1 cellular context compared by ENCODE assay signal in genomic region chr10:124362572-124362971, GRCh38.
A peak's percentile ranks its signal among the peaks of the same experiment; 100 is the strongest.
TF ChIP-seq lines count a peak whose summit lies in the region.

No MANE protein-coding gene starts in this region.

TF ChIP-seq in H1, 55 proteins besides CTCF, POLR2A, EP300 and RAD21:
- TF ChIP-seq TCF12 (IDR thresholded peaks at IDR 0.05; ENCODE audit: low read depth, low read length) (0 out of 2 replicates have a peak, but pooled peaks have one; percentile 19), HDAC6 (IDR thresholded peaks at IDR 0.05; ENCODE audit: low read depth, low read length) (no peak), NRF1 (IDR thresholded peaks at IDR 0.05; ENCODE audit: low read depth, low read length) (no peak), CBX8 (IDR thresholded peaks at IDR 0.05; ENCODE audit: borderline replicate concordance, low read depth, low read length) (no peak), BCL11A (IDR thresholded peaks at IDR 0.05; ENCODE audit: low read depth in 2 of 2, low read length in 2 of 2) (no peak), BACH1 (IDR thresholded peaks at IDR 0.05; ENCODE audit: low read length) (no peak), GABPA (IDR thresholded peaks at IDR 0.05; ENCODE audit: borderline replicate concordance, insufficient read depth, low read length) (no peak), CEBPB (IDR thresholded peaks at IDR 0.05; ENCODE audit: low read depth, low read length) (peak; percentile 81; the same call in 1 of the 2 replicates), KDM5A (IDR thresholded peaks at IDR 0.05; ENCODE audit: low read length) (no peak), FOSL1 (IDR thresholded peaks at IDR 0.05; ENCODE audit: insufficient read depth, low read depth, low read length) (no peak), ATF3 (IDR thresholded peaks at IDR 0.05; ENCODE audit: insufficient read depth, low read depth, low read length) (no peak), SUZ12 (IDR thresholded peaks at IDR 0.05; ENCODE audit: low read length) (no peak), EZH2 (IDR thresholded peaks at IDR 0.05; ENCODE audit: low read depth, low read length, severe bottlenecking) (no peak), SP1 (IDR thresholded peaks at IDR 0.05; ENCODE audit: low read depth, low read length) (0 out of 2 replicates have a peak, but pooled peaks have one; percentile 8), NANOG (IDR thresholded peaks at IDR 0.05; ENCODE audit: insufficient read depth, low read depth, low read length, poor library complexity, severe bottlenecking) (no peak), CREB1 (IDR thresholded peaks at IDR 0.05) (no peak), TAF1 (IDR thresholded peaks at IDR 0.05; ENCODE audit: low read depth, low read length) (no peak), JUND (IDR thresholded peaks at IDR 0.05; ENCODE audit: low read length) (no peak), ASH2L (IDR thresholded peaks at IDR 0.05; ENCODE audit: low read length) (no peak), KDM1A (IDR thresholded peaks at IDR 0.05; ENCODE audit: borderline replicate concordance, low read length) (no peak), SIN3A (conservative IDR thresholded peaks at IDR 0.05 in 1 of 2, IDR thresholded peaks at IDR 0.05 in 1 of 2; ENCODE audit: low read depth in 1 of 2, low read length in 2 of 2) (no peak), TEAD4 (IDR thresholded peaks at IDR 0.05; ENCODE audit: low read depth, low read length) (peak; percentile 53; the same call in 1 of the 2 replicates), HDAC2 (IDR thresholded peaks at IDR 0.05; ENCODE audit: borderline replicate concordance in 1 of 2, low read depth in 2 of 2, low read length in 2 of 2) (no peak), JUN (IDR thresholded peaks at IDR 0.05; ENCODE audit: low read depth, low read length) (no peak)
- TF ChIP-seq, protein P1, sequence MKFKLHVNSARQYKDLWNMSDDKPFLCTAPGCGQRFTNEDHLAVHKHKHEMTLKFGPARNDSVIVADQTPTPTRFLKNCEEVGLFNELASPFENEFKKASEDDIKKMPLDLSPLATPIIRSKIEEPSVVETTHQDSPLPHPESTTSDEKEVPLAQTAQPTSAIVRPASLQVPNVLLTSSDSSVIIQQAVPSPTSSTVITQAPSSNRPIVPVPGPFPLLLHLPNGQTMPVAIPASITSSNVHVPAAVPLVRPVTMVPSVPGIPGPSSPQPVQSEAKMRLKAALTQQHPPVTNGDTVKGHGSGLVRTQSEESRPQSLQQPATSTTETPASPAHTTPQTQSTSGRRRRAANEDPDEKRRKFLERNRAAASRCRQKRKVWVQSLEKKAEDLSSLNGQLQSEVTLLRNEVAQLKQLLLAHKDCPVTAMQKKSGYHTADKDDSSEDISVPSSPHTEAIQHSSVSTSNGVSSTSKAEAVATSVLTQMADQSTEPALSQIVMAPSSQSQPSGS (IDR thresholded peaks at IDR 0.05; ENCODE audit: low read length) = no peak
TF ChIP-seq in H1: peak in this region for 4.
